In genomic region chr22:35380537-35381423, GRCh38 we compare ENCODE assay signal across 8 cellular contexts. TPM values are rescaled to one million over a fixed set of nuclear protein-coding genes. Genes with fewer than 3 reads are reported as not detected.
DNase-seq lines count a peak whose midpoint lies in the region; ATAC-seq and TF ChIP-seq lines count a peak whose summit lies in the region.

Gene HMOX1, plus strand, starts transcription at chr22:35381096. Its CDS starts 78 bp downstream, at chr22:35381174.

- H3K9me3 ChIP-seq in OCI-LY1 (ENCODE audit: low read length), result no peaks in the 10 kb centered on the region
- H3K9me3 ChIP-seq in esophagus (ENCODE audit: control insufficient read depth in 2 of 2, insufficient read depth in 1 of 2, low read depth in 1 of 2, low read length in 1 of 2), result no peaks in the 10 kb centered on the region

- peaks cover 63% of the 10 kb centered on the region for H3K4me1 ChIP-seq in OCI-LY1 (ENCODE audit: insufficient read depth, low read length, severe bottlenecking)
- peaks cover 0 to 7% of the 10 kb centered on the region in 2 donors for H3K4me1 ChIP-seq in esophagus (ENCODE audit: control insufficient read depth in 2 of 2, insufficient read depth in 2 of 2, low read length in 1 of 2)

- H3K79me2 ChIP-seq in OCI-LY1 (ENCODE audit: insufficient read depth, low read length), result peaks cover 7% of the 10 kb centered on the region; the same call in 1 of the 2 replicates

- H3K27me3 ChIP-seq in OCI-LY1 (ENCODE audit: insufficient read depth, low read length) (no peaks in the 10 kb centered on the region), esophagus (ENCODE audit: control insufficient read depth in 1 of 2, insufficient read depth in 2 of 2, low read length in 2 of 2) (no peaks in the 10 kb centered on the region)

- no peaks in the 10 kb centered on the region for H4K20me1 ChIP-seq in OCI-LY1 (ENCODE audit: insufficient read depth, low read length)

- no peaks in the 10 kb centered on the region for H3K9me2 ChIP-seq in OCI-LY1 (ENCODE audit: low read depth, low read length)

- no peak within 1 kb of the TSS for H2AFZ ChIP-seq in OCI-LY1 (ENCODE audit: low read length)

- H3K4me3 ChIP-seq in OCI-LY1 (ENCODE audit: low read depth, low read length, poor library complexity, severe bottlenecking) (peak within 1 kb of the TSS; percentile 71), esophagus (ENCODE audit: low read depth in 1 of 2, low read length in 2 of 2) (peak within 1 kb of the TSS; percentile 60)

- peak within 1 kb of the TSS; percentile 75 for H3K9ac ChIP-seq in OCI-LY1 (ENCODE audit: low read length)

- peak; percentile 47 for ATAC-seq in HG03139 (IDR thresholded peaks at IDR 0.05; ENCODE audit: unreplicated experiment)
- ATAC-seq in stimulated activated naive CD8-positive, alpha-beta T cell treated with anti-CD3 and anti-CD28 coated beads, Interleukin-15, Interleukin-2, amounts not matched to agents 100 U/mL and 50 U/mL, for 24 hours, result peak; percentile 76

- DNase-seq in A172 (ENCODE audit: low spot score) (peak; percentile 53), GM13977 (ENCODE audit: low spot score) (peak; percentile 90), middle frontal gyrus (ENCODE audit: extremely low spot score, low spot score) (peak; percentile 76)
- DNase-seq in activated T-cell treated with anti-CD3 and anti-CD28 coated beads, Interleukin-2, amount 50 U/mL, for 48 hours, result peak; percentile 63 to 74
- DNase-seq in stimulated activated naive CD8-positive, alpha-beta T cell treated with anti-CD3 and anti-CD28 coated beads, Interleukin-15, Interleukin-2, amounts not matched to agents 100 U/mL and 50 U/mL, for 24 hours, result peak; percentile 65

- H3F3A ChIP-seq in OCI-LY1 (ENCODE audit: insufficient read depth, low read length), result no peaks in the 10 kb centered on the region

- H3K4me2 ChIP-seq in OCI-LY1 (ENCODE audit: low read length), result peak within 1 kb of the TSS; percentile 85

- peak; percentile 42 for TF ChIP-seq CTCF in GM13977 (IDR thresholded peaks at IDR 0.05; ENCODE audit: extremely low read depth, insufficient read depth, missing control alignments)
- TF ChIP-seq CTCF in OCI-LY1 (IDR thresholded peaks at IDR 0.05; ENCODE audit: low read length), result peak; percentile 5; the same call in 1 of the 2 replicates

- H3K27ac ChIP-seq in OCI-LY1 (ENCODE audit: low read depth, low read length, poor library complexity, severe bottlenecking) (peak within 1 kb of the TSS; percentile 9), esophagus (ENCODE audit: low read depth in 2 of 2, low read length in 1 of 2) (peak within 1 kb of the TSS; percentile 84 to 88)

- WGBS in esophagus, 2 donors, result 4 to 5% methylated on average over 44 to 47 of the region's 47 CpGs

- in situ Hi-C loops in GM13977 (cut with MboI; ENCODE audit: low pct_unique_long_range_greater_than_20kb, low sequenced_read_pairs, unreplicated experiment), result no loop called here

- H3K36me3 ChIP-seq in OCI-LY1 (ENCODE audit: insufficient read depth, low read length), result peaks cover 16% of the 10 kb centered on the region; the same call in 1 of the 2 replicates
- peaks cover 0 to 3% of the 10 kb centered on the region in 2 donors for H3K36me3 ChIP-seq in esophagus (ENCODE audit: control insufficient read depth in 2 of 2, insufficient read depth in 2 of 2, low read length in 1 of 2)

RNA-seq across cellular contexts. Expression of gene HMOX1, which starts in this region (rescaled TPM):
- total RNA-seq in A172 (2014; rRNA removed; shearing (Covaris generic)), result 17.3 and 18.2 TPM in 2 replicates
- polyA plus RNA-seq in esophagus, result 10 to 100 TPM; 46.6 to 74.0 TPM

Comparison
In these comparisons a context has a peak if more than half of its experiments do, and no peak if none do; other contexts are left out.
1. Peak in every context shown above with its lines: DNase-seq, ATAC-seq, H3K4me3 ChIP-seq and H3K27ac ChIP-seq.